ENCODE assay signal across 6 cellular contexts in genomic region chr14:22887260-22887989, GRCh38. TPM values are rescaled to one million over a fixed set of nuclear protein-coding genes. Genes with fewer than 3 reads are reported as not detected.
DNase-seq lines count a peak whose midpoint lies in the region; ATAC-seq and TF ChIP-seq lines count a peak whose summit lies in the region.

No MANE protein-coding gene starts in this region.

- H3K36me3 ChIP-seq in Panc1 (ENCODE audit: control insufficient read depth, insufficient read depth, low read length): no peaks in the 10 kb centered on the region
- no peaks in the 10 kb centered on the region for H3K36me3 ChIP-seq in osteoblast (ENCODE audit: insufficient read depth, low read length)

- peaks cover 5% of the 10 kb centered on the region; the same call in 1 of the 2 replicates for H3K4me1 ChIP-seq in Panc1 (ENCODE audit: control insufficient read depth, insufficient read depth, low read length)
- H3K4me1 ChIP-seq in osteoblast (ENCODE audit: insufficient read depth, low read length): peaks cover 8% of the 10 kb centered on the region

- POLR2A ChIA-PET in Panc1 (lab: Charles Lee): no interaction called here

- no TSS peak for BruUV-seq in Panc1 (replicated peaks; lab: Mats Ljungman, UMichigan)

- peak overlapping the region; percentile 59 for H2AFZ ChIP-seq in osteoblast (ENCODE audit: low read length)

- DNase-seq in Panc1 (ENCODE audit: low read depth, low spot score) (peak; percentile 48), osteoblast (ENCODE audit: insufficient read length, low spot score, missing footprints) (peak; percentile 90), SKM-1 treated with dmso at 0.1 percent for 144 hours (lab: John Stamatoyannopoulos, UW; ENCODE audit: unreplicated experiment) (no peak)
- DNase-seq in effector memory CD8-positive, alpha-beta T cell: no peak

- intact Hi-C loops in Panc1 (cut with micrococcal nuclease; ENCODE audit: unreplicated experiment): no loop called here

- peaks cover 27% of the 10 kb centered on the region for H3K36me3 Mint-ChIP-seq in effector memory CD8-positive, alpha-beta T cell (ENCODE audit: insufficient read depth)

- TF ChIP-seq CTCF in Panc1 (IDR thresholded peaks at IDR 0.05) (no peak), osteoblast (IDR thresholded peaks at IDR 0.05; ENCODE audit: extremely low read depth, low read depth, low read length) (no peak)

- H3K4me2 ChIP-seq in osteoblast (ENCODE audit: insufficient read depth, low read length): peak overlapping the region; percentile 83

- CTCF ChIA-PET in Panc1 (lab: Charles Lee): no interaction called here

- in situ Hi-C loops in Panc1 (cut with HindIII; ENCODE audit: low pct_unique_long_range_greater_than_20kb, low sequenced_read_pairs): no loop called here

- H3K4me1 Mint-ChIP-seq in effector memory CD8-positive, alpha-beta T cell (ENCODE audit: low read depth in 2 of 2): peaks cover 22% of the 10 kb centered on the region in 2 donors

- H3K9me3 ChIP-seq in Panc1 (ENCODE audit: control insufficient read depth, insufficient read depth, low read depth, low read length) (no peaks in the 10 kb centered on the region), osteoblast (ENCODE audit: low read depth, low read length) (no peaks in the 10 kb centered on the region)

- H3K27ac Mint-ChIP-seq in effector memory CD8-positive, alpha-beta T cell: peak overlapping the region; percentile 82 to 91

- no peaks in the 10 kb centered on the region for H3K9me3 Mint-ChIP-seq in effector memory CD8-positive, alpha-beta T cell

- peak overlapping the region; percentile 75 for H3K27ac ChIP-seq in Panc1 (ENCODE audit: low read length)
- H3K27ac ChIP-seq in osteoblast (ENCODE audit: low read depth, low read length): peak overlapping the region; percentile 2

- no peaks in the 10 kb centered on the region for H4K20me1 ChIP-seq in osteoblast (ENCODE audit: insufficient read depth, low read length)

- peak; percentile 42 for ATAC-seq in GM18505 (IDR thresholded peaks at IDR 0.05; ENCODE audit: unreplicated experiment)
- peak; percentile 28 for ATAC-seq in HG03159 (IDR thresholded peaks at IDR 0.05; ENCODE audit: unreplicated experiment)
- ATAC-seq in Panc1: peak; percentile 62
- ATAC-seq in effector memory CD8-positive, alpha-beta T cell (replicated peaks): peak; percentile 21

- H3K27me3 Mint-ChIP-seq in effector memory CD8-positive, alpha-beta T cell: no peaks in the 10 kb centered on the region

- H3K27me3 ChIP-seq in Panc1 (ENCODE audit: control insufficient read depth, insufficient read depth, low read length) (no peaks in the 10 kb centered on the region), osteoblast (ENCODE audit: insufficient read depth, low read length) (no peaks in the 10 kb centered on the region)

- peak overlapping the region; percentile 79 to 80 for H3K4me3 Mint-ChIP-seq in effector memory CD8-positive, alpha-beta T cell

- H3K79me2 ChIP-seq in osteoblast (ENCODE audit: insufficient read depth, low read length): peaks cover 4% of the 10 kb centered on the region

- H3K4me3 ChIP-seq in Panc1 (ENCODE audit: low read depth in 2 of 2, low read length in 2 of 2) (peak overlapping the region; percentile 53 to 78), osteoblast (ENCODE audit: insufficient read depth, low read length) (peak overlapping the region; percentile 66)

- no peak for TF ChIP-seq POLR2A in GM18505 (IDR thresholded peaks at IDR 0.05; ENCODE audit: borderline replicate concordance, extremely low read depth, insufficient read depth, insufficient read length)

RNA-seq across cellular contexts. Expression of gene REM2, which starts 4.4 kb away (rescaled TPM):
- 0.18 TPM for total RNA-seq in Panc1 (2021; ENCODE audit: unreplicated experiment)
- 0.31 TPM for polyA plus RNA-seq in Panc1 (2012; ENCODE audit: insufficient read length)
- 0.29 and 0.36 TPM in 2 replicates for total RNA-seq in osteoblast

RNA-seq across cellular contexts. Expression of gene LRP10, which starts 15.9 kb away (rescaled TPM):
- total RNA-seq in Panc1 (2021; ENCODE audit: unreplicated experiment) (78.3 TPM), osteoblast (147 and 164 TPM in 2 replicates)
- 156 TPM for polyA plus RNA-seq in Panc1 (2012; ENCODE audit: insufficient read length)

RNA-seq across cellular contexts. Expression of gene RBM23, which starts 31.5 kb away (rescaled TPM):
- total RNA-seq in Panc1 (2021; ENCODE audit: unreplicated experiment) (47.2 TPM), osteoblast (79.0 and 98.1 TPM in 2 replicates)
- 49.5 TPM for polyA plus RNA-seq in Panc1 (2012; ENCODE audit: insufficient read length)

RNA-seq across cellular contexts. Expression of gene PRMT5, which starts 41.8 kb away (rescaled TPM):
- total RNA-seq in Panc1 (2021; ENCODE audit: unreplicated experiment) (108 TPM), osteoblast (49.2 and 56.3 TPM in 2 replicates)
- polyA plus RNA-seq in Panc1 (2012; ENCODE audit: insufficient read length): 200 TPM

RNA-seq across cellular contexts. Expression of gene MMP14, which starts 51.0 kb away (rescaled TPM):
- 32.9 TPM for total RNA-seq in Panc1 (2021; ENCODE audit: unreplicated experiment)
- 47.8 TPM for polyA plus RNA-seq in Panc1 (2012; ENCODE audit: insufficient read length)
- total RNA-seq in osteoblast: 580 and 649 TPM in 2 replicates

Comparison
In these comparisons a context has a peak if more than half of its experiments do, and no peak if none do; other contexts are left out.
1. DNase-seq: peak in Panc1 (single experiment) and osteoblast (single experiment); none in effector memory CD8-positive, alpha-beta T cell (0 of 3) and SKM-1 treated with dmso at 0.1 percent for 144 hours (single experiment).
2. Peak in every context shown above with its lines, with median percentiles within 50 percentile points of each other: ATAC-seq.